ENCODE assay signal across 8 cellular contexts in genomic region chr1:203629509-203630082, GRCh38. TPM values are rescaled to one million over a fixed set of nuclear protein-coding genes. Genes with fewer than 3 reads are reported as not detected.
DNase-seq lines count a peak whose midpoint lies in the region; ATAC-seq, FAIRE-seq and TF ChIP-seq lines count a peak whose summit lies in the region.

No MANE protein-coding gene starts in this region.

- no peaks in the 10 kb centered on the region for H3K27me3 Mint-ChIP-seq in T-helper 17 cell

- H3K27ac ChIP-seq in WERI-Rb-1, result no peak overlapping the region

- DNase-seq in H54 (ENCODE audit: insufficient read length, low spot score) (no peak), T-helper 17 cell (peak; percentile 42 to 49 (median 46)), kidney glomerular epithelial cell (lab: John Stamatoyannopoulos, UW) (peak; percentile 12), WERI-Rb-1 (no peak)
- peak; percentile 48 for DNase-seq in central memory CD4-positive, alpha-beta T cell
- peak; percentile 82 for DNase-seq in stimulated activated CD4-positive, alpha-beta T cell treated with anti-CD3 and anti-CD28 coated beads, Interleukin-15, amount 100 ng/mL, for 24 hours

- no peaks in the 10 kb centered on the region for H3K36me3 ChIP-seq in WERI-Rb-1

- H3K9me3 ChIP-seq in T-helper 17 cell (ENCODE audit: control insufficient read depth, low read length, poor library complexity, severe bottlenecking), result no peaks in the 10 kb centered on the region
- H3K9me3 ChIP-seq in WERI-Rb-1 (ENCODE audit: severe bottlenecking), result no peaks in the 10 kb centered on the region

- peak; percentile 18; the same call in 1 of the 2 replicates for TF ChIP-seq POLR2A in H54 (IDR thresholded peaks at IDR 0.05; ENCODE audit: low read depth, low read length)

- no peak for TF ChIP-seq CTCF in WERI-Rb-1 (IDR thresholded peaks at IDR 0.05; ENCODE audit: low read depth, low read length)

- peak overlapping the region; percentile 98 for H3K4me3 Mint-ChIP-seq in T-helper 17 cell

- H3K4me3 ChIP-seq in WERI-Rb-1 (ENCODE audit: low read depth, low read length), result no peak overlapping the region

- FAIRE-seq in H54 (lab: Jason Lieb, UNC), result no peak

- H3K36me3 Mint-ChIP-seq in T-helper 17 cell (ENCODE audit: low read depth), result peaks cover 13% of the 10 kb centered on the region

- H3K27ac Mint-ChIP-seq in T-helper 17 cell, result peak overlapping the region; percentile 98

- ATAC-seq in T-helper 17 cell (peak; percentile 34), GM19328 (IDR thresholded peaks at IDR 0.05; ENCODE audit: unreplicated experiment) (no peak), GM19455 (IDR thresholded peaks at IDR 0.05; ENCODE audit: unreplicated experiment) (no peak)

- no peaks in the 10 kb centered on the region for H3K27me3 ChIP-seq in WERI-Rb-1 (ENCODE audit: insufficient read depth, low read depth, severe bottlenecking)

- peaks cover 56% of the 10 kb centered on the region for H3K4me1 Mint-ChIP-seq in T-helper 17 cell

RNA-seq across cellular contexts. Expression of gene ATP2B4, which starts 3.0 kb away (rescaled TPM):
- 10 to 100 TPM; 92.5 to 99.2 TPM for total RNA-seq in T-helper 17 cell

Comparison
In these comparisons a context has a peak if more than half of its experiments do, and no peak if none do; other contexts are left out.
1. DNase-seq: peak in T-helper 17 cell (3 of 3), central memory CD4-positive, alpha-beta T cell (single experiment), kidney glomerular epithelial cell (single experiment) and stimulated activated CD4-positive, alpha-beta T cell treated with anti-CD3 and anti-CD28 coated beads, Interleukin-15, amount 100 ng/mL, for 24 hours (single experiment); none in H54 (single experiment) and WERI-Rb-1 (single experiment).